In the genomic region with DNA sequence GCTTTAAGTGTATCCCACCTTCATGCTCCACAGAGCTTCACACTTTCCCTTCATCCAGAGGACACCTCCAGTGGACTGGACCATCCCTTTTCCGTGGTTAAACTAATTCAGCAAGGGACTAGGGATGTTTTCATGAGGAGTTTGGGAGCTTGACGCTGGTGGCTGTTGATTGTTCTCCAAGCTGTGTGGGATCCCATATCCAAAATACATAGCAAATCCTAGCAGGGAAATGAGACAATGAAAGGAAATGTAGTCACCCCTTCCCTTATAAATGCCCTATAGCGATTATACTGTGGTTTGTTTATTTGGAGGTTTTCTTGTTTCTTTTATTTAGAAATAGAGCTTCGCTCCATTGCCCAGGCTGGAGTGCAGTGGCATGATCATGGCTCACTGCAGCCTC, we compare ENCODE assay signal across 30 cellular contexts. TPM values are rescaled to one million over a fixed set of nuclear protein-coding genes. Genes with fewer than 3 reads are reported as not detected.
DNase-seq lines count a peak whose midpoint lies in the region; ATAC-seq, FAIRE-seq and TF ChIP-seq lines count a peak whose summit lies in the region.
"Had no signal": no experiment of that assay in that cellular context is flagged by ENCODE, and none has a peak within 500 bp of the region (broad histone marks: within the 10 kb centered on the region; RNA-seq: fewer than 3 reads in every experiment).

No MANE protein-coding gene starts in this region.

- H3K4me1 ChIP-seq in heart left ventricle (peaks cover 0 to 4% (median 0%) of the 10 kb centered on the region in 12 donors), H1 (replicated peaks in 1 of 4; ENCODE audit: control insufficient read depth in 3 of 4, insufficient read depth in 4 of 4, low read length in 3 of 4) (peaks cover 4 to 20% (median 12%) of the 10 kb centered on the region in 4 experiments), lung (ENCODE audit: control insufficient read depth in 2 of 2, insufficient read depth in 2 of 2, low read length in 2 of 2) (peaks cover 0 to 3% of the 10 kb centered on the region in 2 donors), skeletal muscle tissue (ENCODE audit: control insufficient read depth in 3 of 3, insufficient read depth in 3 of 3, low read length in 3 of 3) (no peaks in the 10 kb centered on the region)

- peak overlapping the region; percentile 71 for H3K4ac ChIP-seq in H1 (replicated peaks; ENCODE audit: insufficient read length, low read depth, low read length)

- 0 out of 2 replicates have a peak overlapping the region, but pooled peaks have one; percentile 1 for H2AK5ac ChIP-seq in H1 (ENCODE audit: low read depth, low read length)

- no peaks in the 10 kb centered on the region for H3K79me2 ChIP-seq in H1 (ENCODE audit: control insufficient read depth in 1 of 2, insufficient read depth in 2 of 2, low read length in 2 of 2)

- H4K5ac ChIP-seq in H1 (ENCODE audit: insufficient read length, low read depth, low read length) = no peak overlapping the region

- no peak for TF ChIP-seq POLR2A in heart left ventricle (IDR thresholded peaks at IDR 0.05)
- TF ChIP-seq POLR2A in H1 (IDR thresholded peaks at IDR 0.05; ENCODE audit: control extremely low read depth in 1 of 2, low read depth in 2 of 2, low read length in 2 of 2) = no peak

- no peak overlapping the region for H3K23ac ChIP-seq in H1 (ENCODE audit: insufficient read length)

- intact Hi-C loops in heart left ventricle (cut with DNase I) = loop anchor here in 3 of 10 donors (5.0 kb wide), 1 partner anchor 57 kb away; no protein-coding TSS in a partner anchor
- intact Hi-C loops in cardiac septum (cut with DNase I) = no loop called here

- H2BK15ac ChIP-seq in H1 (ENCODE audit: low read length) = no peak overlapping the region

- TF ChIP-seq CTCF in heart left ventricle (IDR thresholded peaks at IDR 0.05) (no peak), H1 (IDR thresholded peaks at IDR 0.05; ENCODE audit: control extremely low read depth in 1 of 3, insufficient read depth in 1 of 3, low read depth in 1 of 3, low read length in 3 of 3) (no peak), lung (IDR thresholded peaks at IDR 0.05; ENCODE audit: control extremely low read depth, extremely low read depth) (no peak)

- no peak for FAIRE-seq in H1 (lab: Jason Lieb, UNC)
- FAIRE-seq: GM12878 had no signal

- DNase-seq in heart left ventricle (no peak), cardiac septum (ENCODE audit: low spot score) (no peak), H1 (ENCODE audit: low read depth in 1 of 2, low spot score in 2 of 2) (no peak), lung (ENCODE audit: low spot score) (no peak), DMS53 (lab: John Stamatoyannopoulos, UW) (no peak), OCI-M1 (lab: John Stamatoyannopoulos, UW) (no peak)
- DNase-seq in activated T-cell treated with anti-CD3 and anti-CD28 coated beads, Interleukin-2, amount 50 U/mL, for 1 hour = no peak
- DNase-seq: CD4-positive, CD25-positive, alpha-beta regulatory T cell; GM23248; H9; IMR-90; KG1; MG63; NCI-H1105 treated with DMSO at 0.1 percent for 48 hours; NCI-H146; NCI-H1930; NCI-H2107; NCI-H446; NCI-H524 treated with DMSO at 0.1 percent for 48 hours; NCI-H774; PC-3; SHP77 had no signal

- POLR2A ChIA-PET in H1 (lab: Charles Lee; ENCODE audit: partially characterized antibody) = interaction anchor here (1.4 to 4.3 kb wide), 2 partner anchors 12 to 37 kb away, joined by 3 to 15 read pairs; no protein-coding TSS in a partner anchor

- 54 to 67% (median 63%) methylated on average over 4 of the region's 4 CpGs for WGBS in heart left ventricle, 4 donors
- WGBS in H1 (ENCODE audit: extremely low coverage in 1 of 2, insufficient coverage in 1 of 2, insufficient read length in 1 of 2, insufficient replicate concordance in 2 of 2, low coverage in 1 of 2, low lambda C conversion rate in 2 of 2, missing lambda C conversion rate in 1 of 2), 2 experiments = 90% methylated on average over 4 of the region's 4 CpGs; no CpG with 5 or more reads in 1 of the 2 experiments
- 70 to 82% methylated on average over 4 of the region's 4 CpGs for WGBS in lung, 2 donors

- H3K18ac ChIP-seq in H1 (ENCODE audit: extremely low read depth, low read length) = no peak overlapping the region; the same call in 1 of the 2 replicates

- H4K8ac ChIP-seq in H1 (ENCODE audit: extremely low read depth, insufficient read depth, low read length) = no peak overlapping the region

- H4K91ac ChIP-seq in H1 (replicated peaks; ENCODE audit: insufficient read length, low read length) = no peak overlapping the region

- no peaks in the 10 kb centered on the region for H3K36me3 ChIP-seq in heart left ventricle
- H3K36me3 ChIP-seq in H1 (ENCODE audit: control insufficient read depth in 2 of 4, insufficient read depth in 4 of 4, low read length in 3 of 4) = no peaks in the 10 kb centered on the region
- no peaks in the 10 kb centered on the region for H3K36me3 ChIP-seq in lung (ENCODE audit: control insufficient read depth in 2 of 2, insufficient read depth in 2 of 2, low read length in 2 of 2)
- H3K36me3 ChIP-seq in skeletal muscle tissue (ENCODE audit: control insufficient read depth in 3 of 3, insufficient read depth in 3 of 3, low read length in 3 of 3) = no peaks in the 10 kb centered on the region
- H3K36me3 ChIP-seq: MG63 had no signal

- no peak for TF ChIP-seq EP300 in H1 (IDR thresholded peaks at IDR 0.05; ENCODE audit: borderline replicate concordance in 1 of 2, low read depth in 2 of 2, low read length in 2 of 2)

- H3K27ac ChIP-seq in heart left ventricle (peak overlapping the region in 10 of 12 donors; percentile 3 to 81 (median 64)), H1 (ENCODE audit: low read depth, low read length) (no peak overlapping the region), lung (ENCODE audit: low read depth in 1 of 2, low read length in 1 of 2) (peak overlapping the region; percentile 17 to 35), skeletal muscle tissue (ENCODE audit: low read depth, low read length) (peak overlapping the region; percentile 47)
- H3K27ac ChIP-seq: 22Rv1, GM23248 had no signal

- no peaks in the 10 kb centered on the region for H3K23me2 ChIP-seq in H1 (ENCODE audit: low read depth, low read length)

- H3K56ac ChIP-seq in H1 (replicated peaks; ENCODE audit: insufficient read length, low read depth, low read length) = no peak overlapping the region

- CTCF ChIA-PET in H1 (lab: Charles Lee; ENCODE audit: partially characterized antibody) = interaction anchor here (0.6 to 2.1 kb wide), 6 partner anchors 12 to 193 kb away, joined by 3 to 6 read pairs (median 4); no protein-coding TSS in a partner anchor

- H3K9ac ChIP-seq in H1 (replicated peaks in 1 of 4; ENCODE audit: extremely low read depth in 1 of 4, low read depth in 3 of 4, low read length in 3 of 4) (no peak overlapping the region), skeletal muscle tissue (ENCODE audit: low read depth in 1 of 3, low read length in 3 of 3) (peak overlapping the region in 1 of 3 donors; percentile 33)
- H3K9ac ChIP-seq: GM23248 had no signal

- H2BK5ac ChIP-seq in H1 (ENCODE audit: low read depth, low read length) = no peak overlapping the region

- no peaks in the 10 kb centered on the region for H3K27me3 ChIP-seq in heart left ventricle
- no peaks in the 10 kb centered on the region for H3K27me3 ChIP-seq in H1 (replicated peaks in 1 of 4; ENCODE audit: control insufficient read depth in 3 of 4, extremely low read depth in 1 of 4, insufficient read depth in 3 of 4, low read length in 3 of 4)
- no peaks in the 10 kb centered on the region for H3K27me3 ChIP-seq in lung (ENCODE audit: control insufficient read depth, insufficient read depth)
- H3K27me3 ChIP-seq in skeletal muscle tissue (ENCODE audit: control insufficient read depth in 3 of 3, insufficient read depth in 3 of 3, low read length in 3 of 3) = no peaks in the 10 kb centered on the region
- H3K27me3 ChIP-seq: MG63 had no signal

- H3K14ac ChIP-seq in H1 (ENCODE audit: insufficient read length) = no peak overlapping the region

- H2BK120ac ChIP-seq in H1 (replicated peaks; ENCODE audit: low read depth, low read length) = peak overlapping the region; percentile 64

- no peak for TF ChIP-seq RAD21 in H1 (IDR thresholded peaks at IDR 0.05 in 1 of 2, conservative IDR thresholded peaks at IDR 0.05 in 1 of 2; ENCODE audit: low read depth in 2 of 2, low read length in 2 of 2)

- no peak overlapping the region; the same call in 1 of the 2 replicates for H2BK12ac ChIP-seq in H1 (ENCODE audit: low read depth, low read length)

- H3K4me3 ChIP-seq in heart left ventricle (no peak overlapping the region), H1 (ENCODE audit: extremely low read depth in 1 of 4, insufficient read depth in 2 of 4, low read depth in 3 of 4, low read length in 4 of 4) (no peak overlapping the region), lung (no peak overlapping the region), skeletal muscle tissue (ENCODE audit: low read length in 3 of 3) (no peak overlapping the region)
- H3K4me3 ChIP-seq: GM12878, GM23248, MG63 had no signal

- no peaks in the 10 kb centered on the region for H3K79me1 ChIP-seq in H1 (ENCODE audit: low read depth, low read length)

- no peaks in the 10 kb centered on the region for H4K20me1 ChIP-seq in H1 (replicated peaks in 1 of 2; ENCODE audit: control insufficient read depth in 1 of 2, insufficient read depth in 2 of 2, low read length in 2 of 2)

- H3K4me2 ChIP-seq in H1 (ENCODE audit: insufficient read depth in 1 of 2, low read depth in 2 of 2, low read length in 2 of 2) = no peak overlapping the region

- H2BK20ac ChIP-seq in H1 (ENCODE audit: low read length) = peak overlapping the region; percentile 9; the same call in 1 of the 2 replicates

- peak in 1 of 4 donors; percentile 88 for ATAC-seq in heart left ventricle
- no peak for ATAC-seq in lung (ENCODE audit: insufficient read depth, low FRiP score)
- ATAC-seq: GM12878, PC-3 had no signal

- H3K9me3 ChIP-seq in heart left ventricle (no peaks in the 10 kb centered on the region), H1 (ENCODE audit: insufficient read depth in 2 of 2, low read depth in 1 of 2, low read length in 1 of 2) (no peaks in the 10 kb centered on the region), lung (ENCODE audit: control insufficient read depth in 2 of 2, insufficient read depth in 1 of 2, low read length in 1 of 2) (peaks cover 0 to 5% of the 10 kb centered on the region in 2 donors), skeletal muscle tissue (ENCODE audit: control insufficient read depth in 3 of 3, low read length in 3 of 3) (no peaks in the 10 kb centered on the region)
- H3K9me3 ChIP-seq: MG63 had no signal

- no peak overlapping the region for H2AFZ ChIP-seq in H1 (ENCODE audit: low read length)
- H2AFZ ChIP-seq: GM23248 had no signal

RNA-seq across cellular contexts. Expression of gene DPRX, which starts 31.6 kb away (rescaled TPM):
- total RNA-seq in heart left ventricle = not detected
- polyA plus RNA-seq in heart left ventricle = under 1 TPM in 1 of 2 donors, not detected in 1; 0.14 TPM
- 0.54 TPM for total RNA-seq in cardiac septum
- total RNA-seq in H1 (2021; fragmentation: NEBNext Ultra II Directional; extraction: Animal tissue kit (Norgen Biotek cat#: 25700)) = not detected in 2 replicates
- not detected in 2 replicates for polyA plus RNA-seq in H1 (2011; rRNA removed)
- polyA plus RNA-seq in H1 (2011; cell fraction: cytosol; rRNA removed) = not detected
- not detected for polyA plus RNA-seq in H1 (2011; cell fraction: nucleus; rRNA removed)
- not detected in 4 replicates for polyA plus RNA-seq in H1 (2012, experiment 1 of 2)
- not detected for polyA plus RNA-seq in H1 (2012, experiment 2 of 2)
- 0.10 TPM for polyA plus RNA-seq in H1 (2013, experiment 1 of 2)
- not detected for polyA plus RNA-seq in H1 (2013, experiment 2 of 2)
- polyA minus RNA-seq in H1 (2011; rRNA and poly(A)+ RNA removed) = not detected in 2 replicates
- polyA minus RNA-seq in H1 (2011; cell fraction: cytosol; rRNA and poly(A)+ RNA removed) = not detected
- polyA minus RNA-seq in H1 (2011; cell fraction: nucleus; rRNA and poly(A)+ RNA removed) = not detected
- not detected for total RNA-seq in lung
- polyA plus RNA-seq in lung = under 1 TPM in 1 of 2 donors, not detected in 1; 0.17 TPM
- total RNA-seq in skeletal muscle tissue = not detected
- total RNA-seq: CD4-positive, CD25-positive, alpha-beta regulatory T cell; Daoy; G401; GM12878; GM23248; H9; IMR-90; PC-3; RPMI7951; SK-MEL-5 had no signal
- polyA plus RNA-seq: BJ; CD4-positive, CD25-positive, alpha-beta regulatory T cell; GM12878; GM23248; IMR-90 had no signal
